31 cellular contexts compared by ENCODE assay signal in genomic region chr10:91785851-91786250, GRCh38.
"Had no signal": no experiment of that assay in that cellular context is flagged by ENCODE, and none has a peak within 500 bp of the region (broad histone marks: within the 10 kb centered on the region; RNA-seq: fewer than 3 reads in every experiment).

No MANE protein-coding gene starts in this region.

- H3K79me2 ChIP-seq: hepatocyte had no signal

- H3K9me3 ChIP-seq: heart left ventricle had no signal

- H3K4me1 Mint-ChIP-seq: activated CD4-positive, alpha-beta memory T cell treated with anti-CD3 and anti-CD28 coated beads, Interleukin-2, amount 10 ng/mL, durations not matched to agents 7 days and 5 days; activated CD4-positive, alpha-beta T cell treated with anti-CD3 and anti-CD28 coated beads, Interleukin-2, amount 10 ng/mL, durations not matched to agents 7 days and 5 days had no signal

- H3K4me3 ChIP-seq: heart left ventricle, hepatocyte had no signal

- H3K27me3 ChIP-seq: brain microvascular endothelial cell, heart left ventricle, hepatocyte had no signal

- H3K9me3 Mint-ChIP-seq: activated CD4-positive, alpha-beta memory T cell treated with anti-CD3 and anti-CD28 coated beads, Interleukin-2, amount 10 ng/mL, durations not matched to agents 7 days and 5 days; activated CD4-positive, alpha-beta T cell treated with anti-CD3 and anti-CD28 coated beads, Interleukin-2, amount 10 ng/mL, durations not matched to agents 7 days and 5 days; activated T-cell treated with anti-CD3 and anti-CD28 coated beads, Interleukin-2, amount 50 U/mL, for 24 hours; activated T-cell treated with anti-CD3 and anti-CD28 coated beads, Interleukin-2, amount 50 U/mL, for 72 hours; effector memory CD8-positive, alpha-beta T cell had no signal

- H3K4me3 Mint-ChIP-seq: activated CD4-positive, alpha-beta memory T cell treated with anti-CD3 and anti-CD28 coated beads, Interleukin-2, amount 10 ng/mL, durations not matched to agents 7 days and 5 days; activated CD4-positive, alpha-beta T cell treated with anti-CD3 and anti-CD28 coated beads, Interleukin-2, amount 10 ng/mL, durations not matched to agents 7 days and 5 days; activated naive CD8-positive, alpha-beta T cell; activated T-cell treated with anti-CD3 and anti-CD28 coated beads, Interleukin-2, amount 50 U/mL, for 24 hours; activated T-cell treated with anti-CD3 and anti-CD28 coated beads, Interleukin-2, amount 50 U/mL, for 72 hours; effector memory CD8-positive, alpha-beta T cell had no signal

- DNase-seq: activated CD4-positive, alpha-beta memory T cell treated with anti-CD3 and anti-CD28 coated beads, Interleukin-2, amount 10 ng/mL, durations not matched to agents 7 days and 5 days; activated CD4-positive, alpha-beta T cell treated with anti-CD3 and anti-CD28 coated beads for 1 hour; activated CD4-positive, alpha-beta T cell treated with anti-CD3 and anti-CD28 coated beads for 4 hours; activated CD4-positive, alpha-beta T cell treated with anti-CD3 and anti-CD28 coated beads, Interleukin-2, amount 10 ng/mL, durations not matched to agents 7 days and 5 days; activated CD4-positive, alpha-beta T cell treated with anti-CD3 and anti-CD28 coated beads, Interleukin-2, amount 50 U/mL, for 4 hours; activated CD4-positive, CD25-positive, alpha-beta regulatory T cell; activated CD8-positive, alpha-beta memory T cell treated with anti-CD3 and anti-CD28 coated beads, Interleukin-2, amount 50 U/mL, for 48 hours; activated gamma-delta T cell; activated naive CD4-positive, alpha-beta T cell; activated naive CD4-positive, alpha-beta T cell treated with anti-CD3 and anti-CD28 coated beads, Interleukin-2, amount 50 U/mL, for 16 hours; activated T-cell treated with anti-CD3 and anti-CD28 coated beads for 4 hours; activated T-cell treated with anti-CD3 and anti-CD28 coated beads, Interleukin-2, amount 50 U/mL, for 24 hours; activated T-cell treated with anti-CD3 and anti-CD28 coated beads, Interleukin-2, amount 50 U/mL, for 72 hours; amniotic stem cell; anterior cingulate cortex; brain microvascular endothelial cell; caudate nucleus; cortex of kidney; dermis blood vessel endothelial cell; effector CD4-positive, alpha-beta T cell; effector memory CD8-positive, alpha-beta T cell; foreskin fibroblast; glutamatergic neuron; heart left ventricle; T-helper 2 cell had no signal

- H3K27ac ChIP-seq: brain microvascular endothelial cell, epithelial cell of prostate, heart left ventricle, hepatocyte had no signal

- H3K36me3 ChIP-seq: brain microvascular endothelial cell, heart left ventricle had no signal

- H2AFZ ChIP-seq: hepatocyte had no signal

- H3K27ac Mint-ChIP-seq: activated CD4-positive, alpha-beta memory T cell treated with anti-CD3 and anti-CD28 coated beads, Interleukin-2, amount 10 ng/mL, durations not matched to agents 7 days and 5 days; activated CD4-positive, alpha-beta T cell treated with anti-CD3 and anti-CD28 coated beads, Interleukin-2, amount 10 ng/mL, durations not matched to agents 7 days and 5 days; activated naive CD8-positive, alpha-beta T cell; activated T-cell treated with anti-CD3 and anti-CD28 coated beads, Interleukin-2, amount 50 U/mL, for 24 hours; activated T-cell treated with anti-CD3 and anti-CD28 coated beads, Interleukin-2, amount 50 U/mL, for 72 hours; effector memory CD8-positive, alpha-beta T cell had no signal

- FAIRE-seq: astrocyte, colon, frontal cortex had no signal

- H3K4me2 ChIP-seq: hepatocyte had no signal
